Comparison of ENCODE assay signal across 8 cellular contexts in the genomic region with DNA sequence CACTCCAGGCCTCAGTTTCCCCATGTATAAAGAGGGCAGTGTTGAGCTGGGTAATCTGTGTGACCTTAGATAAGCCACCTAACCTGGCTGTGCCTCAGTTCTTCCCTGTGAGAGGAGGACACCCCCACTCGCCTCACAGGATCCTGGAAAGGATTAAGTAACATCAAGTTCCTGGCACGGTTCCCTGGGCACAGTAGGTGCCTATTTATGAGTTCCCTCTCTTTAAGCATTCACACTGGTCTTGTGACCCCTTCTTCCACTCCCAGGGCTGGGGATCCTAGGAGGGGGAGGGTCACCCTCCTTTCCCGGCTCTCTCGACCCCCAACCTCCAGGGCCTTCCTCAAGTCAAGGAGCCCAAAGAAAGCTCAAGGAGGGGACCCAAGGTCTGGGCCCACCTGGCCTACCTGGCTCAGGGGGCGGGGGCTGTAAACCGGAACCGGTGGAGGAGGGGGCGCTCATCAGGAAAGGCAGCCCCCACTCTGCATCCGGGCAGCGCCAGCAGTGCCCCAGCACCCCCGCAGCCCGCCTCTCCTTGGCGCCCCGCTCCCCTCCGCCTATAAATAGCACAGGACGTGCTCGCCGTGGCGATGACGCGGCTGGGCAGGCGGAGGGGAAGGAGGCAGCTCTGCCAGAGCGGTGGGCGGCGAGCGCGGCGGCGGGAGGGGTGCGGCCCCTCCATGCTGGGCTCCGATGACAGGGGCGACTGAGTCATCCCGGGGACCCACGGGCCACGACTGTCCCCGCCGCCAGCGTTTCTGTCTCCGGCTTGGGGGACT. TPM values are rescaled to one million over a fixed set of nuclear protein-coding genes. Genes with fewer than 3 reads are reported as not detected.
DNase-seq lines count a peak whose midpoint lies in the region; ATAC-seq and TF ChIP-seq lines count a peak whose summit lies in the region.

No MANE protein-coding gene starts in this region.

- H3F3A ChIP-seq in DOHH2 (ENCODE audit: control insufficient read depth, insufficient read depth), result peaks cover 33% of the 10 kb centered on the region

- H3K9me2 ChIP-seq in DOHH2 (replicated peaks; ENCODE audit: control insufficient read depth, low read length), result no peaks in the 10 kb centered on the region

- H3K4me1 Mint-ChIP-seq in activated naive CD4-positive, alpha-beta T cell treated with anti-CD3 and anti-CD28 coated beads, Interleukin-2, amount 50 U/mL, for 24 hours, result peaks cover 34% of the 10 kb centered on the region

- H3K4me3 ChIP-seq in DOHH2 (ENCODE audit: low read length) (peak overlapping the region; percentile 73), heart left ventricle (peak overlapping the region; percentile 20 to 59 (median 48)), upper lobe of right lung (peak overlapping the region; percentile 44)

- TF ChIP-seq CTCF in DOHH2 (IDR thresholded peaks at IDR 0.05; ENCODE audit: low read depth, low read length, poor library complexity, severe bottlenecking) (no peak), heart left ventricle (IDR thresholded peaks at IDR 0.05) (no peak), upper lobe of right lung (IDR thresholded peaks at IDR 0.05) (no peak)

- H3K79me2 ChIP-seq in DOHH2 (ENCODE audit: control insufficient read depth, low read length), result no peaks in the 10 kb centered on the region

- H3K27me3 ChIP-seq in DOHH2 (ENCODE audit: control insufficient read depth, low read length) (no peaks in the 10 kb centered on the region), heart left ventricle (peaks cover 0 to 9% (median 0%) of the 10 kb centered on the region in 9 donors), upper lobe of right lung (peaks cover 6% of the 10 kb centered on the region)

- ATAC-seq in heart left ventricle, result peak; percentile 49 to 86 (median 79)
- ATAC-seq in upper lobe of right lung, result peak; percentile 68
- no peak for ATAC-seq in HG03457 (IDR thresholded peaks at IDR 0.05; ENCODE audit: unreplicated experiment)

- intact Hi-C loops in heart left ventricle (cut with DNase I), result loop anchor here in 6 of 10 donors (2.0 to 5.0 kb wide), 2 partner anchors 23 to 33 kb away; no protein-coding TSS in a partner anchor
- intact Hi-C loops in posterior vena cava (cut with DNase I), result no loop called here
- intact Hi-C loops in upper lobe of right lung (cut with DNase I), result no loop called here

- H3K36me3 ChIP-seq in DOHH2 (ENCODE audit: control insufficient read depth, low read length) (peaks cover 7% of the 10 kb centered on the region), heart left ventricle (peaks cover under 1 to 9% (median 8%) of the 10 kb centered on the region in 9 donors), upper lobe of right lung (peaks cover 8% of the 10 kb centered on the region)

- H3K4me3 Mint-ChIP-seq in activated naive CD4-positive, alpha-beta T cell treated with anti-CD3 and anti-CD28 coated beads, Interleukin-2, amount 50 U/mL, for 24 hours, result peak overlapping the region; percentile 30

- no peaks in the 10 kb centered on the region for H3K9me3 ChIP-seq in DOHH2 (ENCODE audit: control insufficient read depth, insufficient read depth, low read length)
- H3K9me3 ChIP-seq in heart left ventricle, result no peaks in the 10 kb centered on the region
- no peaks in the 10 kb centered on the region for H3K9me3 ChIP-seq in upper lobe of right lung

- TF ChIP-seq POLR2A in heart left ventricle (IDR thresholded peaks at IDR 0.05), result peak in 1 of 2 donors; percentile 42

- WGBS in heart left ventricle, 4 donors, result 2 to 6% (median 4%) methylated on average over 15 to 39 of the region's 39 CpGs

- no peaks in the 10 kb centered on the region for H4K20me1 ChIP-seq in DOHH2 (ENCODE audit: control insufficient read depth, insufficient read depth, low read depth, low read length)

- H3K36me3 Mint-ChIP-seq in activated naive CD4-positive, alpha-beta T cell treated with anti-CD3 and anti-CD28 coated beads, Interleukin-2, amount 50 U/mL, for 24 hours, result peaks cover 3% of the 10 kb centered on the region

- DNase-seq in RPMI7951 (ENCODE audit: low read depth), result peak; percentile 44
- DNase-seq in heart left ventricle, result peak; percentile 72 to 90 (median 79)
- peak; percentile 94 for DNase-seq in posterior vena cava (ENCODE audit: low spot score)
- peak; percentile 92 for DNase-seq in upper lobe of right lung
- no peak for DNase-seq in NCI-H187 treated with DMSO at 0.1 percent for 48 hours (lab: John Stamatoyannopoulos, UW)

- peak overlapping the region; percentile 51 for H3K27ac Mint-ChIP-seq in activated naive CD4-positive, alpha-beta T cell treated with anti-CD3 and anti-CD28 coated beads, Interleukin-2, amount 50 U/mL, for 24 hours

- H3K4me2 ChIP-seq in DOHH2 (ENCODE audit: low read length), result peak overlapping the region; percentile 86

- no peaks in the 10 kb centered on the region for H3K9me3 Mint-ChIP-seq in activated naive CD4-positive, alpha-beta T cell treated with anti-CD3 and anti-CD28 coated beads, Interleukin-2, amount 50 U/mL, for 24 hours

- H3K27ac ChIP-seq in DOHH2 (ENCODE audit: low read depth, low read length), result peak overlapping the region; percentile 94
- H3K27ac ChIP-seq in heart left ventricle, result peak overlapping the region in 7 of 12 donors; percentile 20 to 78 (median 49)
- peak overlapping the region; percentile 80 for H3K27ac ChIP-seq in upper lobe of right lung

- H3K27me3 Mint-ChIP-seq in activated naive CD4-positive, alpha-beta T cell treated with anti-CD3 and anti-CD28 coated beads, Interleukin-2, amount 50 U/mL, for 24 hours, result no peaks in the 10 kb centered on the region

- peaks cover 59% of the 10 kb centered on the region for H3K4me1 ChIP-seq in DOHH2 (ENCODE audit: control insufficient read depth, low read length)
- H3K4me1 ChIP-seq in heart left ventricle, result peaks cover 3 to 23% (median 12%) of the 10 kb centered on the region in 12 donors
- peaks cover 29% of the 10 kb centered on the region for H3K4me1 ChIP-seq in upper lobe of right lung

RNA-seq across cellular contexts. Expression of a gene that starts 9.4 kb away (rescaled TPM):
- 2,028 and 2,044 TPM in 2 replicates for total RNA-seq in RPMI7951 (2014; rRNA removed; shearing (Covaris generic))
- total RNA-seq in heart left ventricle, result 1,000 to 10,000 TPM in 6 of 9 donors, 100 to 1,000 TPM in 3; 836 to 1,525 (median 1,097) TPM
- polyA plus RNA-seq in heart left ventricle, result 1,000 to 10,000 TPM; 1,669 to 2,599 TPM
- 1,000 to 10,000 TPM; 1,084 to 1,135 TPM for total RNA-seq in posterior vena cava
- total RNA-seq in upper lobe of right lung, result 1,449 TPM

RNA-seq across cellular contexts. Expression of a gene that starts 12.0 kb away (rescaled TPM):
- 1.9 and 3.4 TPM in 2 replicates for total RNA-seq in RPMI7951 (2014; rRNA removed; shearing (Covaris generic))
- 10 to 100 TPM in 1 of 9 donors, 1 to 10 TPM in 8; 4.3 to 13.4 (median 7.1) TPM for total RNA-seq in heart left ventricle
- polyA plus RNA-seq in heart left ventricle, result 10 to 100 TPM in 1 of 2 donors, 1 to 10 TPM in 1; 6.1 to 14.3 TPM
- 10 to 100 TPM in 1 of 2 donors, 1 to 10 TPM in 1; 8.8 to 11.3 TPM for total RNA-seq in posterior vena cava
- total RNA-seq in upper lobe of right lung, result 27.5 TPM

RNA-seq across cellular contexts. Expression of a gene that starts 16.2 kb away (rescaled TPM):
- 0.10 and 0.12 TPM in 2 replicates for total RNA-seq in RPMI7951 (2014; rRNA removed; shearing (Covaris generic))
- total RNA-seq in heart left ventricle (1 to 10 TPM in 2 of 9 donors, under 1 TPM in 7; 0.16 to 3.6 (median 0.33) TPM), posterior vena cava (1 to 10 TPM in 1 of 2 donors, under 1 TPM in 1; 0.71 to 1.2 TPM), upper lobe of right lung (0.46 TPM)
- polyA plus RNA-seq in heart left ventricle, result 1 to 10 TPM in 1 of 2 donors, under 1 TPM in 1; 0.76 to 5.3 TPM

RNA-seq across cellular contexts. Expression of a gene that starts 43.5 kb away (rescaled TPM):
- not detected in 2 replicates for total RNA-seq in RPMI7951 (2014; rRNA removed; shearing (Covaris generic))
- total RNA-seq in heart left ventricle (not detected), posterior vena cava (not detected), upper lobe of right lung (not detected)
- polyA plus RNA-seq in heart left ventricle, result not detected

RNA-seq across cellular contexts. Expression of a gene that starts 58.1 kb away (rescaled TPM):
- total RNA-seq in RPMI7951 (2014; rRNA removed; shearing (Covaris generic)), result 1.4 and 4.2 TPM in 2 replicates
- total RNA-seq in heart left ventricle, result 10 to 100 TPM in 7 of 9 donors, 1 to 10 TPM in 2; 6.3 to 17.4 (median 13.8) TPM
- polyA plus RNA-seq in heart left ventricle, result 10 to 100 TPM in 1 of 2 donors, 1 to 10 TPM in 1; 4.8 to 13.3 TPM
- 10 to 100 TPM; 16.0 to 27.2 TPM for total RNA-seq in posterior vena cava
- 14.4 TPM for total RNA-seq in upper lobe of right lung

Comparison
In these comparisons a context has a peak if more than half of its experiments do, and no peak if none do; other contexts are left out.
1. intact Hi-C loops: an anchor here in heart left ventricle (2.0 to 5.0 kb wide); none called in posterior vena cava and upper lobe of right lung.